In genomic region chr22:19890502-19891349, GRCh38 we compare ENCODE assay signal across 1 cellular context.
TF ChIP-seq lines count a peak whose summit lies in the region.

No MANE protein-coding gene starts in this region.

TF ChIP-seq in GM12878, 131 proteins besides CTCF, POLR2A, EP300 and RAD21:
- TF ChIP-seq, protein P1, sequence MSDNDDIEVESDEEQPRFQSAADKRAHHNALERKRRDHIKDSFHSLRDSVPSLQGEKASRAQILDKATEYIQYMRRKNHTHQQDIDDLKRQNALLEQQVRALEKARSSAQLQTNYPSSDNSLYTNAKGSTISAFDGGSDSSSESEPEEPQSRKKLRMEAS (IDR thresholded peaks at IDR 0.05; ENCODE audit: low read depth, low read length), result no peak
- TF ChIP-seq HSF1 (IDR thresholded peaks at IDR 0.05; ENCODE audit: low read depth, low read length), result no peak
- no peak for TF ChIP-seq ATF7 (IDR thresholded peaks at IDR 0.05; ENCODE audit: low read depth)
TF ChIP-seq in GM12878: peak in this region for 0.
